Comparison of ENCODE assay signal across 1 cellular context in genomic region chr7:102306916-102307677, GRCh38.
A peak's percentile ranks its signal among the peaks of the same experiment; 100 is the strongest.
TF ChIP-seq lines count a peak whose summit lies in the region.

No MANE protein-coding gene starts in this region.

TF ChIP-seq in GM12878, 131 proteins besides CTCF, POLR2A, EP300 and RAD21 (continued from another document):
- TF ChIP-seq CUX1 (IDR thresholded peaks at IDR 0.05; ENCODE audit: insufficient replicate concordance, low read depth, low read length), result peak; percentile 87
- no peak for TF ChIP-seq SUPT20H (IDR thresholded peaks at IDR 0.05; ENCODE audit: borderline replicate concordance, control insufficient read depth, low read depth, low read length)
- TF ChIP-seq HCFC1 (IDR thresholded peaks at IDR 0.05; ENCODE audit: low read length), result no peak
- peak; percentile 87 for TF ChIP-seq IRF4 (IDR thresholded peaks at IDR 0.05; ENCODE audit: low read depth, low read length)
- no peak for TF ChIP-seq SIX5 (IDR thresholded peaks at IDR 0.05; ENCODE audit: low read depth, low read length, severe bottlenecking)
- no peak for TF ChIP-seq HSF1 (IDR thresholded peaks at IDR 0.05; ENCODE audit: low read depth, low read length)
- no peak for TF ChIP-seq NR2C2 (IDR thresholded peaks at IDR 0.05; ENCODE audit: borderline replicate concordance, control insufficient read depth, insufficient read length, low read depth)
- TF ChIP-seq MAX (IDR thresholded peaks at IDR 0.05; ENCODE audit: low read depth, low read length), result peak; percentile 72; the same call in 1 of the 2 replicates
- TF ChIP-seq ZNF622 (IDR thresholded peaks at IDR 0.05), result no peak
- TF ChIP-seq CREB1 (IDR thresholded peaks at IDR 0.05; ENCODE audit: low read depth), result peak; percentile 69
